Comparison of ENCODE assay signal across 8 cellular contexts in genomic region chr2:217785544-217786045, GRCh38.
DNase-seq lines count a peak whose midpoint lies in the region; ATAC-seq, FAIRE-seq and TF ChIP-seq lines count a peak whose summit lies in the region.

No MANE protein-coding gene starts in this region.

- no peaks in the 10 kb centered on the region for H3K4me1 ChIP-seq in DND-41 (ENCODE audit: insufficient read depth, low read length)
- peaks cover 4% of the 10 kb centered on the region for H3K4me1 ChIP-seq in mammary epithelial cell (ENCODE audit: insufficient read depth, low read length)
- peaks cover 0 to 2% of the 10 kb centered on the region in 2 donors for H3K4me1 ChIP-seq in kidney (ENCODE audit: control insufficient read depth in 1 of 2, insufficient read depth in 1 of 2, low read depth in 1 of 2, low read length in 2 of 2)

- DNase-seq in DND-41 (peak; percentile 70), HCEC 1CT (peak; percentile 31), NCI-H2029 treated with DMSO at 0.1 percent for 48 hours (lab: John Stamatoyannopoulos, UW) (peak; percentile 13), WERI-Rb-1 (peak; percentile 70), mammary epithelial cell (peak; percentile 37), kidney (peak; percentile 88)
- DNase-seq in stimulated activated CD4-positive, alpha-beta T cell treated with anti-CD3 and anti-CD28 coated beads, Interleukin-1b, Interleukin-23, amount 100 ng/mL, for 24 hours (ENCODE audit: low read depth in 4 of 4, low spot score in 1 of 4), result peak; percentile 46 to 79 (median 60)

- BruUV-seq in mammary epithelial cell (replicated peaks; lab: Mats Ljungman, UMichigan), result no TSS peak

- H4K20me1 ChIP-seq in DND-41 (ENCODE audit: insufficient read depth, low read length), result peaks cover 5% of the 10 kb centered on the region
- H4K20me1 ChIP-seq in mammary epithelial cell (ENCODE audit: insufficient read depth, low read length), result no peaks in the 10 kb centered on the region

- H3K9me3 ChIP-seq in DND-41 (ENCODE audit: insufficient read depth, low read length, severe bottlenecking) (no peaks in the 10 kb centered on the region), WERI-Rb-1 (ENCODE audit: severe bottlenecking) (peaks cover 3% of the 10 kb centered on the region), mammary epithelial cell (replicated peaks; ENCODE audit: insufficient read depth, low read length) (no peaks in the 10 kb centered on the region), kidney (ENCODE audit: control insufficient read depth in 1 of 2, low read length in 2 of 2) (no peaks in the 10 kb centered on the region)

- CTCF ChIA-PET in mammary epithelial cell (lab: Charles Lee; ENCODE audit: low non-redundant PET), result interaction anchor here (0.6 to 1.4 kb wide), 12 partner anchors 36 to 1374 kb away, joined by 3 to 11 read pairs (median 3); partner anchors contain the start of gene RUFY4

- H3K4me2 ChIP-seq in DND-41 (ENCODE audit: insufficient read depth, low read length), result no peak overlapping the region
- H3K4me2 ChIP-seq in mammary epithelial cell (ENCODE audit: insufficient read depth, low read depth, low read length), result no peak overlapping the region

- H3K4me3 ChIP-seq in DND-41 (ENCODE audit: low read depth in 1 of 2, low read length in 2 of 2) (no peak overlapping the region), WERI-Rb-1 (ENCODE audit: low read depth, low read length) (no peak overlapping the region), mammary epithelial cell (replicated peaks in 1 of 3; ENCODE audit: insufficient read depth in 1 of 3, low read depth in 2 of 3, low read length in 3 of 3) (no peak overlapping the region), kidney (ENCODE audit: low read length in 2 of 2) (no peak overlapping the region)

- TF ChIP-seq CTCF in DND-41 (IDR thresholded peaks at IDR 0.05; ENCODE audit: borderline replicate concordance, extremely low read depth, low read length, poor library complexity, severe bottlenecking) (peak; percentile 96), WERI-Rb-1 (IDR thresholded peaks at IDR 0.05; ENCODE audit: low read depth, low read length) (peak; percentile 97), mammary epithelial cell (conservative IDR thresholded peaks at IDR 0.05 in 1 of 2, IDR thresholded peaks at IDR 0.05 in 1 of 2; ENCODE audit: extremely low read depth in 1 of 2, insufficient read depth in 1 of 2, low read depth in 1 of 2, low read length in 2 of 2) (peak; percentile 92 to 97), kidney (IDR thresholded peaks at IDR 0.05; ENCODE audit: borderline replicate concordance, extremely low read depth, insufficient read depth) (peak; percentile 98)

- dilution Hi-C loops in mammary epithelial cell (cut with HindIII; ENCODE audit: low sequenced_read_pairs), result loop anchor here (5.0 kb wide), 2 partner anchors 107 to 197 kb away; no protein-coding TSS in a partner anchor

- ATAC-seq in DND-41 (ENCODE audit: insufficient read depth, low read depth), result peak; percentile 85
- ATAC-seq in GM21381 (IDR thresholded peaks at IDR 0.05; ENCODE audit: unreplicated experiment), result no peak

- H3K27ac ChIP-seq in DND-41 (ENCODE audit: low read length) (no peak overlapping the region), WERI-Rb-1 (no peak overlapping the region), mammary epithelial cell (ENCODE audit: insufficient read depth, low read depth, low read length) (no peak overlapping the region), kidney (ENCODE audit: low read depth in 2 of 2, low read length in 2 of 2) (no peak overlapping the region)

- 12% methylated on average over 8 of the region's 10 CpGs for WGBS in mammary epithelial cell (ENCODE audit: low coverage, missing lambda C conversion rate)

- no peaks in the 10 kb centered on the region for H3K36me3 ChIP-seq in DND-41 (ENCODE audit: insufficient read depth, low read length)
- no peaks in the 10 kb centered on the region for H3K36me3 ChIP-seq in WERI-Rb-1
- no peaks in the 10 kb centered on the region for H3K36me3 ChIP-seq in mammary epithelial cell (ENCODE audit: insufficient read depth, low read length)
- peaks cover 3 to 17% of the 10 kb centered on the region in 2 donors for H3K36me3 ChIP-seq in kidney (ENCODE audit: control insufficient read depth in 1 of 2, insufficient read depth in 2 of 2, low read length in 2 of 2)

- H3K27me3 ChIP-seq in DND-41 (ENCODE audit: insufficient read depth, low read length, poor library complexity) (peaks cover 17% of the 10 kb centered on the region), WERI-Rb-1 (ENCODE audit: insufficient read depth, low read depth, severe bottlenecking) (no peaks in the 10 kb centered on the region), mammary epithelial cell (ENCODE audit: insufficient read depth, low read length) (no peaks in the 10 kb centered on the region)

- no peak overlapping the region for H3K9ac ChIP-seq in DND-41 (ENCODE audit: low read depth, low read length)
- H3K9ac ChIP-seq in mammary epithelial cell (ENCODE audit: insufficient read depth, low read length), result no peak overlapping the region
- H3K9ac ChIP-seq in kidney (ENCODE audit: low read length in 2 of 2), result no peak overlapping the region

- no peak for FAIRE-seq in kidney (lab: Jason Lieb, UNC)

- intact Hi-C loops in mammary epithelial cell (cut with micrococcal nuclease) (loop anchor here (1.0 to 5.0 kb wide), 5 partner anchors 101 to 472 kb away; no protein-coding TSS in a partner anchor), kidney (cut with DNase I) (loop anchor here (5.0 kb wide), 1 partner anchor 207 kb away; no protein-coding TSS in a partner anchor)

- H2AFZ ChIP-seq in DND-41 (ENCODE audit: low read depth, low read length) (peak overlapping the region; percentile 61; the same call in 1 of the 2 replicates), mammary epithelial cell (ENCODE audit: low read depth, low read length) (peak overlapping the region; percentile 45)

- H3K79me2 ChIP-seq in DND-41 (ENCODE audit: insufficient read depth, low read length), result no peaks in the 10 kb centered on the region
- H3K79me2 ChIP-seq in mammary epithelial cell (ENCODE audit: insufficient read depth, low read length), result no peaks in the 10 kb centered on the region

- in situ Hi-C loops in mammary epithelial cell (cut with MboI; ENCODE audit: low sequenced_read_pairs in 2 of 2), result loop anchor here in 1 of 2 donors (10.0 kb wide), 1 partner anchor 199 kb away; no protein-coding TSS in a partner anchor

Comparison
In these comparisons a context has a peak if more than half of its experiments do, and no peak if none do; other contexts are left out.
1. DNase-seq: peak in every context shown above with its lines; median percentile 88 in kidney; 70 in DND-41; 70 in WERI-Rb-1; 60 in stimulated activated CD4-positive, alpha-beta T cell treated with anti-CD3 and anti-CD28 coated beads, Interleukin-1b, Interleukin-23, amount 100 ng/mL, for 24 hours; 37 in mammary epithelial cell; 31 in HCEC 1CT; 13 in NCI-H2029 treated with DMSO at 0.1 percent for 48 hours.